9 cellular contexts compared by ENCODE assay signal in the genomic region with DNA sequence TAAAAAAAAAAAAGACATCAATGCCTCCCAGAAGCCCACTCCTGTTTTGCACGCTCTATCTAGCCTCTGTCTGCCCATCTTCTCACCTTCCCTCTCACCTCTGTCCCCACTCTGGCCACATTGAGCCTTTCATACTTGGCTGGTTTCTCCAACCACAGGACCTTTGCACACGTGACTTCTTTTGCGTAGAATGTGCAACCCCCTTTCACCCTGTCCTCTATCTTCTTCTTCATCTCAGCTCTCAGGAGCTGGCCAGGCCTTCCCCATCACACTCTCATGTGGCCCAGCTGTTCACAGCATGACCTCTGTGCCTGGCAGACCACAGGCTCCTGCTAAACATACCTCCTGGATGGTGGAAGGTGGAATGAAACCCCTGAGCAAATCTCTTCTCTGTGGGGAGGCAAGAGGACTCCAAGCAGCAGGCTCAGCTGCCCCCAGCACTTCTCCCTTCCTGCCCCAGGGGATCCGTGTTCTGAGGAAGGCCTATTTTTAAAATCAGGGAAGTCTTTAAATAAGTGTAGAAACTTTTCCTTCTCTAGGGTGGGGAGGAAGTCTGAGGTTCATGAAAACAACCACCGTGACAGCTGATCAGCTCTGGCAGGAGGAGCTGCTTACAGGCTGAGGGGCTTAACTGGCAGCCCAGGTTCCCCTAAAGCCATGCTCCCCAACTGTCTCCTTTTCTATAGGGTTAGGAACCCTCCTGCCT. TPM values are rescaled to one million over a fixed set of nuclear protein-coding genes. Genes with fewer than 3 reads are reported as not detected.
A peak's percentile ranks its signal among the peaks of the same experiment; 100 is the strongest.
DNase-seq lines count a peak whose midpoint lies in the region; ATAC-seq and TF ChIP-seq lines count a peak whose summit lies in the region.
"Had no signal": no experiment of that assay in that cellular context is flagged by ENCODE, and none has a peak within 500 bp of the region (broad histone marks: within the 10 kb centered on the region; RNA-seq: fewer than 3 reads in every experiment).

No MANE protein-coding gene starts in this region.

- DNase-seq in CD1c-positive myeloid dendritic cell (ENCODE audit: extremely low spot score) = peak; percentile 75
- DNase-seq in activated T-helper 2 cell treated with anti-CD3 and anti-CD28 coated beads, Interferon-gamma antibody, Interleukin-2, Interleukin-4, amounts not matched to agents 10 μg/mL and 5 μg/mL and 100 μg/mL, durations not matched to agents 14 hours and 24 hours and 36 hours (ENCODE audit: low spot score) = no peak
- no peak for DNase-seq in central memory CD4-positive, alpha-beta T cell
- no peak for DNase-seq in ovary
- DNase-seq in EL = no peak

- 66 to 78% (median 74%) methylated on average over 5 of the region's 5 CpGs for WGBS in ovary, 3 donors

- no peaks in the 10 kb centered on the region for H3K36me3 ChIP-seq in ovary

- H3K27me3 ChIP-seq in ovary = no peaks in the 10 kb centered on the region

- H3K4me3 ChIP-seq in ovary = no peak overlapping the region

- H3K27ac Mint-ChIP-seq in activated T-helper 2 cell treated with anti-CD3 and anti-CD28 coated beads, Interferon-gamma antibody, Interleukin-2, Interleukin-4, amounts not matched to agents 10 μg/mL and 5 μg/mL and 100 μg/mL, durations not matched to agents 14 hours and 24 hours and 36 hours = peak overlapping the region; percentile 21
- H3K27ac Mint-ChIP-seq in stimulated activated memory B cell treated with anti-CD40 and anti-IgM and Interleukin-4, amounts not matched to agents 10 μg/mL and 1 μg/mL and 100 μg/mL, for 72 hours = peak overlapping the region; percentile 80
- H3K27ac Mint-ChIP-seq: nephron had no signal

- H3K9me3 ChIP-seq in ovary = no peaks in the 10 kb centered on the region

- peaks cover 9% of the 10 kb centered on the region for H3K9me3 Mint-ChIP-seq in activated T-helper 2 cell treated with anti-CD3 and anti-CD28 coated beads, Interferon-gamma antibody, Interleukin-2, Interleukin-4, amounts not matched to agents 10 μg/mL and 5 μg/mL and 100 μg/mL, durations not matched to agents 14 hours and 24 hours and 36 hours
- peaks cover 2% of the 10 kb centered on the region for H3K9me3 Mint-ChIP-seq in stimulated activated memory B cell treated with anti-CD40 and anti-IgM and Interleukin-4, amounts not matched to agents 10 μg/mL and 1 μg/mL and 100 μg/mL, for 72 hours

- H3K4me1 ChIP-seq in ovary (ENCODE audit: insufficient read depth) = no peaks in the 10 kb centered on the region

- no peaks in the 10 kb centered on the region for H3K27me3 Mint-ChIP-seq in activated T-helper 2 cell treated with anti-CD3 and anti-CD28 coated beads, Interferon-gamma antibody, Interleukin-2, Interleukin-4, amounts not matched to agents 10 μg/mL and 5 μg/mL and 100 μg/mL, durations not matched to agents 14 hours and 24 hours and 36 hours (ENCODE audit: low read depth)
- H3K27me3 Mint-ChIP-seq in stimulated activated memory B cell treated with anti-CD40 and anti-IgM and Interleukin-4, amounts not matched to agents 10 μg/mL and 1 μg/mL and 100 μg/mL, for 72 hours = no peaks in the 10 kb centered on the region

- H3K4me3 Mint-ChIP-seq in activated T-helper 2 cell treated with anti-CD3 and anti-CD28 coated beads, Interferon-gamma antibody, Interleukin-2, Interleukin-4, amounts not matched to agents 10 μg/mL and 5 μg/mL and 100 μg/mL, durations not matched to agents 14 hours and 24 hours and 36 hours (ENCODE audit: low read depth) = no peak overlapping the region
- peak overlapping the region; percentile 69 for H3K4me3 Mint-ChIP-seq in stimulated activated memory B cell treated with anti-CD40 and anti-IgM and Interleukin-4, amounts not matched to agents 10 μg/mL and 1 μg/mL and 100 μg/mL, for 72 hours
- H3K4me3 Mint-ChIP-seq: nephron had no signal

- H3K4me1 Mint-ChIP-seq in activated T-helper 2 cell treated with anti-CD3 and anti-CD28 coated beads, Interferon-gamma antibody, Interleukin-2, Interleukin-4, amounts not matched to agents 10 μg/mL and 5 μg/mL and 100 μg/mL, durations not matched to agents 14 hours and 24 hours and 36 hours (ENCODE audit: low read depth) = peaks cover 28% of the 10 kb centered on the region
- peaks cover 85% of the 10 kb centered on the region for H3K4me1 Mint-ChIP-seq in stimulated activated memory B cell treated with anti-CD40 and anti-IgM and Interleukin-4, amounts not matched to agents 10 μg/mL and 1 μg/mL and 100 μg/mL, for 72 hours

- TF ChIP-seq CTCF in ovary (IDR thresholded peaks at IDR 0.05) = no peak

- TF ChIP-seq POLR2A in ovary (IDR thresholded peaks at IDR 0.05) = no peak

- peaks cover 34% of the 10 kb centered on the region for H3K36me3 Mint-ChIP-seq in activated T-helper 2 cell treated with anti-CD3 and anti-CD28 coated beads, Interferon-gamma antibody, Interleukin-2, Interleukin-4, amounts not matched to agents 10 μg/mL and 5 μg/mL and 100 μg/mL, durations not matched to agents 14 hours and 24 hours and 36 hours (ENCODE audit: low read depth)
- peaks cover 57% of the 10 kb centered on the region for H3K36me3 Mint-ChIP-seq in stimulated activated memory B cell treated with anti-CD40 and anti-IgM and Interleukin-4, amounts not matched to agents 10 μg/mL and 1 μg/mL and 100 μg/mL, for 72 hours

- no peak overlapping the region for H3K27ac ChIP-seq in ovary

- TF ChIP-seq EP300 in ovary (IDR thresholded peaks at IDR 0.05) = no peak

- intact Hi-C loops in activated T-helper 2 cell treated with anti-CD3 and anti-CD28 coated beads, Interferon-gamma antibody, Interleukin-2, Interleukin-4, amounts not matched to agents 10 μg/mL and 5 μg/mL and 100 μg/mL, durations not matched to agents 14 hours and 24 hours and 36 hours (cut with micrococcal nuclease) = no loop called here
- intact Hi-C loops in ovary (cut with DNase I) = no loop called here

- ATAC-seq in GM19351 (IDR thresholded peaks at IDR 0.05; ENCODE audit: unreplicated experiment) = peak; percentile 79
- peak; percentile 69 for ATAC-seq in HG03196 (IDR thresholded peaks at IDR 0.05; ENCODE audit: unreplicated experiment)
- peak; percentile 90 for ATAC-seq in stimulated activated memory B cell treated with anti-CD40 and anti-IgM and Interleukin-4, amounts not matched to agents 10 μg/mL and 1 μg/mL and 100 μg/mL, for 72 hours

RNA-seq across cellular contexts. Expression of gene HVCN1, which starts 11.6 kb away (rescaled TPM):
- total RNA-seq in activated T-helper 2 cell treated with anti-CD3 and anti-CD28 coated beads, Interferon-gamma antibody, Interleukin-2, Interleukin-4, amounts not matched to agents 10 μg/mL and 5 μg/mL and 100 μg/mL, durations not matched to agents 14 hours and 24 hours and 36 hours = 9.7 TPM in 2 replicates
- 10 to 100 TPM in 5 of 7 donors, 1 to 10 TPM in 2; 6.4 to 14.5 (median 10.5) TPM for total RNA-seq in ovary
- 10 to 100 TPM; 14.6 to 19.4 TPM for polyA plus RNA-seq in ovary
